Comparison of ENCODE assay signal across 8 cellular contexts in genomic region chr4:102625232-102625930, GRCh38.
DNase-seq lines count a peak whose midpoint lies in the region; ATAC-seq and TF ChIP-seq lines count a peak whose summit lies in the region.

No MANE protein-coding gene starts in this region.

- CTCF ChIA-PET in activated B cell treated with CpG ODN at 0.5 μM for 24 hours (lab: Charles Lee) = interaction anchor here (0.6 to 1.3 kb wide), 10 partner anchors 9 to 384 kb away, joined by 3 to 10 read pairs (median 4); no protein-coding TSS in a partner anchor

- H3K4me3 Mint-ChIP-seq in activated B cell treated with CpG ODN at 0.5 μM for 24 hours (no peak overlapping the region), naive B cell (peak overlapping the region in 3 of 8 donors; percentile 39 to 75 (median 73))

- H3K27ac Mint-ChIP-seq in activated B cell treated with CpG ODN at 0.5 μM for 24 hours (no peak overlapping the region), naive B cell (peak overlapping the region; percentile 53 to 90 (median 72))

- H3K36me3 Mint-ChIP-seq in activated B cell treated with CpG ODN at 0.5 μM for 24 hours (ENCODE audit: low read depth) (peaks cover 5% of the 10 kb centered on the region), naive B cell (no peaks in the 10 kb centered on the region)

- DNase-seq in GM12865 (ENCODE audit: low read depth) (peak; percentile 81), HUDEP-2 (lab: John Stamatoyannopoulos, UW; ENCODE audit: unreplicated experiment in 76 of 76) (peak in 39 of 76 experiments; percentile 1 to 46 (median 16)), activated B cell treated with CpG ODN at 0.5 μM for 24 hours (no peak), naive B cell (peak; percentile 27), HuH-7.5 (ENCODE audit: low spot score) (no peak), middle frontal gyrus (ENCODE audit: extremely low spot score, low spot score) (no peak)
- DNase-seq in effector CD4-positive, alpha-beta T cell = peak; percentile 50

- peak; percentile 91 for ATAC-seq in GM21576 (IDR thresholded peaks at IDR 0.05; ENCODE audit: unreplicated experiment)
- ATAC-seq in activated B cell treated with CpG ODN at 0.5 μM for 24 hours (ENCODE audit: low read depth) = peak; percentile 96
- ATAC-seq in naive B cell (ENCODE audit: low read depth in 2 of 2) = peak; percentile 94 to 97

- intact Hi-C loops in activated B cell treated with CpG ODN at 0.5 μM for 24 hours (cut with micrococcal nuclease) = loop anchor here (1.0 kb wide), 4 partner anchors 176 to 384 kb away; partner anchors contain the start of gene SLC39A8

- TF ChIP-seq CTCF in GM12865 (IDR thresholded peaks at IDR 0.05; ENCODE audit: insufficient read depth, low read depth, low read length, missing control alignments) (peak; percentile 62), activated B cell treated with CpG ODN at 0.5 μM for 24 hours (IDR thresholded peaks at IDR 0.05) (peak; percentile 28)

- H3K27me3 Mint-ChIP-seq in activated B cell treated with CpG ODN at 0.5 μM for 24 hours = no peaks in the 10 kb centered on the region
- no peaks in the 10 kb centered on the region for H3K27me3 Mint-ChIP-seq in naive B cell

- H3K4me1 Mint-ChIP-seq in activated B cell treated with CpG ODN at 0.5 μM for 24 hours (peaks cover 25% of the 10 kb centered on the region), naive B cell (peaks cover 5 to 7% (median 7%) of the 10 kb centered on the region in 3 donors)

- no peak overlapping the region for H3K4me3 ChIP-seq in GM12865 (ENCODE audit: low read depth, low read length)

- POLR2A ChIA-PET in activated B cell treated with CpG ODN at 0.5 μM for 24 hours (lab: Charles Lee) = interaction anchor here (0.6 kb wide), 1 partner anchor 208 kb away, joined by 7 read pairs; no protein-coding TSS in a partner anchor

- no peaks in the 10 kb centered on the region for H3K9me3 Mint-ChIP-seq in activated B cell treated with CpG ODN at 0.5 μM for 24 hours
- H3K9me3 Mint-ChIP-seq in naive B cell = no peaks in the 10 kb centered on the region

Comparison
In these comparisons a context has a peak if more than half of its experiments do, and no peak if none do; other contexts are left out.
1. DNase-seq: peak in GM12865 (single experiment), HUDEP-2 (39 of 76), effector CD4-positive, alpha-beta T cell (single experiment) and naive B cell (single experiment); none in activated B cell treated with CpG ODN at 0.5 μM for 24 hours (single experiment), HuH-7.5 (single experiment) and middle frontal gyrus (single experiment).
2. Peak in every context shown above with its lines, with median percentiles within 50 percentile points of each other: ATAC-seq.